16 cellular contexts compared by ENCODE assay signal in the genomic region with DNA sequence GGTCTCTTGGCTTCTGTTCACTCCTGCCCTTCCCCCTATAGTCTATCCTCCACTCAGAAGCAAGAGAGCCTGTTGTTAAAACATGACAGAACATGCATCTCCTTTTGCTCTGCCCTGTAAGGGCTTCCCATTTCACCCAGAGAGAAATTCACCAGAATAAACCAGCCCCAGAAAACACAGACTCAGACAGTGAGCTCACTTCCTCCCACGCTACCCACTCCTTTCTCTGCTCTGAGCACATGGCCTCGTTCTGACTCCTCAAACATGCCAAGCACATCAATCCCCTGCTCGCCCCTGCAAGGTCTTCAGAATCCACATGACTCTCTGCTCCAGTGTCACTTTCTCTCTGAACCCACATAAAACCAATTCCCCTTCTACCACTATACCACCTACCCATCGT. TPM values are rescaled to one million over a fixed set of nuclear protein-coding genes. Genes with fewer than 3 reads are reported as not detected.
DNase-seq lines count a peak whose midpoint lies in the region; ATAC-seq lines count a peak whose summit lies in the region.
"Had no signal": no experiment of that assay in that cellular context is flagged by ENCODE, and none has a peak within 500 bp of the region (broad histone marks: within the 10 kb centered on the region; RNA-seq: fewer than 3 reads in every experiment).

No MANE protein-coding gene starts in this region.

- peak overlapping the region; percentile 28 for H3K27ac ChIP-seq in epithelial cell of prostate
- H3K27ac ChIP-seq: adrenal gland, right lobe of liver had no signal

- H3K27ac Mint-ChIP-seq in activated naive CD8-positive, alpha-beta T cell treated with anti-CD3 and anti-CD28 coated beads, Interleukin-2, amount 50 U/mL, for 24 hours: no peak overlapping the region
- H3K27ac Mint-ChIP-seq: CD14-positive monocyte; naive thymus-derived CD8-positive, alpha-beta T cell; stimulated activated naive CD8-positive, alpha-beta T cell treated with anti-CD3 and anti-CD28 coated beads, Interleukin-15, Interleukin-2, amounts not matched to agents 100 ng/mL and 50 ng/mL, for 24 hours had no signal

- no peaks in the 10 kb centered on the region for H3K4me1 Mint-ChIP-seq in activated naive CD8-positive, alpha-beta T cell treated with anti-CD3 and anti-CD28 coated beads, Interleukin-2, amount 50 U/mL, for 24 hours
- H3K4me1 Mint-ChIP-seq: CD14-positive monocyte; naive thymus-derived CD8-positive, alpha-beta T cell had no signal

- H3K4me3 Mint-ChIP-seq in activated naive CD8-positive, alpha-beta T cell treated with anti-CD3 and anti-CD28 coated beads, Interleukin-2, amount 50 U/mL, for 24 hours: no peak overlapping the region
- H3K4me3 Mint-ChIP-seq: CD14-positive monocyte; naive thymus-derived CD8-positive, alpha-beta T cell; stimulated activated naive CD8-positive, alpha-beta T cell treated with anti-CD3 and anti-CD28 coated beads, Interleukin-15, Interleukin-2, amounts not matched to agents 100 ng/mL and 50 ng/mL, for 24 hours had no signal

- no peaks in the 10 kb centered on the region for H3K36me3 Mint-ChIP-seq in activated naive CD8-positive, alpha-beta T cell treated with anti-CD3 and anti-CD28 coated beads, Interleukin-2, amount 50 U/mL, for 24 hours (ENCODE audit: low read depth)
- H3K36me3 Mint-ChIP-seq: CD14-positive monocyte; naive thymus-derived CD8-positive, alpha-beta T cell had no signal

- H3K27me3 Mint-ChIP-seq in activated naive CD8-positive, alpha-beta T cell treated with anti-CD3 and anti-CD28 coated beads, Interleukin-2, amount 50 U/mL, for 24 hours: no peaks in the 10 kb centered on the region
- H3K27me3 Mint-ChIP-seq: stimulated activated naive CD8-positive, alpha-beta T cell treated with anti-CD3 and anti-CD28 coated beads, Interleukin-15, Interleukin-2, amounts not matched to agents 100 ng/mL and 50 ng/mL, for 24 hours had no signal

- no peak for ATAC-seq in HG03469 (IDR thresholded peaks at IDR 0.05; ENCODE audit: unreplicated experiment)
- ATAC-seq in activated naive CD8-positive, alpha-beta T cell treated with anti-CD3 and anti-CD28 coated beads, Interleukin-2, amount 50 U/mL, for 24 hours: no peak
- ATAC-seq: activated CD4-positive, CD25-positive, alpha-beta regulatory T cell treated with anti-CD3 and anti-CD28 coated beads, Interleukin-2, amount 50 U/mL, for 24 hours; naive thymus-derived CD8-positive, alpha-beta T cell; right lobe of liver had no signal

- no peaks in the 10 kb centered on the region for H3K9me3 Mint-ChIP-seq in activated naive CD8-positive, alpha-beta T cell treated with anti-CD3 and anti-CD28 coated beads, Interleukin-2, amount 50 U/mL, for 24 hours
- H3K9me3 Mint-ChIP-seq: stimulated activated naive CD8-positive, alpha-beta T cell treated with anti-CD3 and anti-CD28 coated beads, Interleukin-15, Interleukin-2, amounts not matched to agents 100 ng/mL and 50 ng/mL, for 24 hours had no signal

- DNase-seq in GM03348 (ENCODE audit: low spot score) (peak; percentile 23), NCI-H226 (peak; percentile 10), epithelial cell of prostate (ENCODE audit: low read depth, low spot score) (no peak), occipital lobe (lab: John Stamatoyannopoulos, UW) (peak; percentile 1), NCI-H2107 treated with DMSO at 0.1 percent for 48 hours (lab: John Stamatoyannopoulos, UW; ENCODE audit: unreplicated experiment) (no peak)
- DNase-seq in activated CD8-positive, alpha-beta memory T cell treated with anti-CD3 and anti-CD28 coated beads, Interleukin-2, amount 50 U/mL, for 48 hours: no peak
- no peak for DNase-seq in activated naive CD8-positive, alpha-beta T cell treated with anti-CD3 and anti-CD28 coated beads, Interleukin-2, amount 50 U/mL, for 24 hours
- DNase-seq: adrenal gland; naive thymus-derived CD8-positive, alpha-beta T cell; NCI-H1092 treated with DMSO at 0.1 percent for 48 hours; NCI-H446 treated with DMSO at 0.1 percent for 48 hours; right lobe of liver had no signal

RNA-seq across cellular contexts. Expression of gene MID1, which starts 50.4 kb away (rescaled TPM):
- 24.6 TPM for total RNA-seq in occipital lobe

Comparison
In these comparisons a context has a peak if more than half of its experiments do, and no peak if none do; other contexts are left out.
1. DNase-seq: peak in GM03348 (single experiment), NCI-H226 (single experiment) and occipital lobe (single experiment); none in epithelial cell of prostate (single experiment), activated CD8-positive, alpha-beta memory T cell treated with anti-CD3 and anti-CD28 coated beads, Interleukin-2, amount 50 U/mL, for 48 hours (single experiment), NCI-H2107 treated with DMSO at 0.1 percent for 48 hours (single experiment) and activated naive CD8-positive, alpha-beta T cell treated with anti-CD3 and anti-CD28 coated beads, Interleukin-2, amount 50 U/mL, for 24 hours (single experiment).